In genomic region chr14:37247777-37248461, GRCh38 we compare ENCODE assay signal across 1 cellular context.
TF ChIP-seq lines count a peak whose summit lies in the region.

No MANE protein-coding gene starts in this region.

TF ChIP-seq in HepG2, 621 proteins besides CTCF, POLR2A, EP300 and RAD21 (continued from another document and continues in another):
- no peak for TF ChIP-seq TRAFD1 (CRISPR knock-in tag; IDR thresholded peaks at IDR 0.05; ENCODE audit: borderline replicate concordance)
- TF ChIP-seq ZNF512 (CRISPR knock-in tag; IDR thresholded peaks at IDR 0.05): peak; percentile 62; the same call in 1 of the 2 replicates
- TF ChIP-seq FLYWCH1 (CRISPR knock-in tag; IDR thresholded peaks at IDR 0.05): no peak
- no peak for TF ChIP-seq AGO1 (IDR thresholded peaks at IDR 0.05; ENCODE audit: low read depth, low read length, poor library complexity, severe bottlenecking)
- TF ChIP-seq KLF9 (CRISPR knock-in tag; IDR thresholded peaks at IDR 0.05; ENCODE audit: low read depth): no peak
- no peak for TF ChIP-seq ZNF10 (CRISPR knock-in tag; IDR thresholded peaks at IDR 0.05; ENCODE audit: borderline replicate concordance, low read depth)
- no peak for TF ChIP-seq GRHL1 (CRISPR knock-in tag; conservative IDR thresholded peaks at IDR 0.05)
- 0 out of 2 replicates have a peak, but pooled peaks have one; percentile 50 for TF ChIP-seq ATM (IDR thresholded peaks at IDR 0.05; ENCODE audit: borderline replicate concordance)
- peak; percentile 54; the same call in 1 of the 2 replicates for TF ChIP-seq FOXK2 (IDR thresholded peaks at IDR 0.05)
- no peak for TF ChIP-seq ZNF839 (CRISPR knock-in tag; IDR thresholded peaks at IDR 0.05; ENCODE audit: borderline replicate concordance)
- no peak for TF ChIP-seq ZNF780A (CRISPR knock-in tag; IDR thresholded peaks at IDR 0.05)
- no peak for TF ChIP-seq ZBTB44 (CRISPR knock-in tag; IDR thresholded peaks at IDR 0.05)
- TF ChIP-seq MIER3 (CRISPR knock-in tag; IDR thresholded peaks at IDR 0.05; ENCODE audit: borderline replicate concordance): no peak
- TF ChIP-seq ZNF260 (CRISPR knock-in tag; IDR thresholded peaks at IDR 0.05; ENCODE audit: borderline replicate concordance, low read depth): no peak
- no peak for TF ChIP-seq ZNF136 (CRISPR knock-in tag; IDR thresholded peaks at IDR 0.05; ENCODE audit: low read depth)
- no peak for TF ChIP-seq ZNF264 (CRISPR knock-in tag; IDR thresholded peaks at IDR 0.05)
- TF ChIP-seq ZNF562 (CRISPR knock-in tag; IDR thresholded peaks at IDR 0.05; ENCODE audit: borderline replicate concordance): no peak
- TF ChIP-seq ZNF776 (CRISPR knock-in tag; IDR thresholded peaks at IDR 0.05): no peak
- no peak for TF ChIP-seq KDM5A (IDR thresholded peaks at IDR 0.05; ENCODE audit: borderline replicate concordance, low read length)
- no peak for TF ChIP-seq ZNF12 (CRISPR knock-in tag; IDR thresholded peaks at IDR 0.05)
- no peak for TF ChIP-seq ZNF678 (CRISPR knock-in tag; IDR thresholded peaks at IDR 0.05)
- no peak for TF ChIP-seq KLF16 (CRISPR knock-in tag; IDR thresholded peaks at IDR 0.05)
- TF ChIP-seq ZNF282 (IDR thresholded peaks at IDR 0.05; ENCODE audit: partially characterized antibody): peak; percentile 85
- TF ChIP-seq ATF1 (CRISPR knock-in tag; IDR thresholded peaks at IDR 0.05): peak; percentile 39; the same call in 1 of the 2 replicates
- TF ChIP-seq RBFOX2 (IDR thresholded peaks at IDR 0.05; ENCODE audit: low read depth, low read length): no peak
- TF ChIP-seq HES4 (CRISPR knock-in tag; IDR thresholded peaks at IDR 0.05; ENCODE audit: borderline replicate concordance): no peak
- no peak for TF ChIP-seq SCMH1 (CRISPR knock-in tag; IDR thresholded peaks at IDR 0.05; ENCODE audit: borderline replicate concordance)
- TF ChIP-seq ZNF660 (CRISPR knock-in tag; IDR thresholded peaks at IDR 0.05; ENCODE audit: borderline replicate concordance, low read depth): no peak
- TF ChIP-seq NFIC (IDR thresholded peaks at IDR 0.05; ENCODE audit: low read length): no peak
- peak; percentile 74; the same call in 1 of the 2 replicates for TF ChIP-seq PLRG1 (conservative IDR thresholded peaks at IDR 0.05)
- no peak for TF ChIP-seq HBP1 (CRISPR knock-in tag; IDR thresholded peaks at IDR 0.05; ENCODE audit: low read depth)
- no peak for TF ChIP-seq ZNF160 (CRISPR knock-in tag; IDR thresholded peaks at IDR 0.05)
- no peak for TF ChIP-seq TFAP4 (IDR thresholded peaks at IDR 0.05; ENCODE audit: borderline replicate concordance, low read depth)
- no peak for TF ChIP-seq ZFYVE20 (CRISPR knock-in tag; IDR thresholded peaks at IDR 0.05; ENCODE audit: borderline replicate concordance, low read depth)
- 0 out of 2 replicates have a peak, but pooled peaks have one; percentile 11 for TF ChIP-seq ATF7 (IDR thresholded peaks at IDR 0.05)
- no peak for TF ChIP-seq ATF7 (CRISPR knock-in tag; IDR thresholded peaks at IDR 0.05)
- no peak for TF ChIP-seq ZNF232 (CRISPR knock-in tag; IDR thresholded peaks at IDR 0.05; ENCODE audit: borderline replicate concordance)
- TF ChIP-seq ZNF550 (CRISPR knock-in tag; IDR thresholded peaks at IDR 0.05; ENCODE audit: borderline replicate concordance): no peak
- TF ChIP-seq TEAD3 (CRISPR knock-in tag; optimal IDR thresholded peaks at IDR 0.05; ENCODE audit: borderline replicate concordance): peak; percentile 16
- TF ChIP-seq FOXJ3 (CRISPR knock-in tag; IDR thresholded peaks at IDR 0.05; ENCODE audit: borderline replicate concordance): no peak
- TF ChIP-seq ZNF431 (CRISPR knock-in tag; IDR thresholded peaks at IDR 0.05; ENCODE audit: borderline replicate concordance, low read depth): no peak
- no peak for TF ChIP-seq ZFP62 (CRISPR knock-in tag; IDR thresholded peaks at IDR 0.05)
- TF ChIP-seq ZNF646 (CRISPR knock-in tag; IDR thresholded peaks at IDR 0.05): peak; percentile 63; the same call in 1 of the 2 replicates
- no peak for TF ChIP-seq ZZZ3 (CRISPR knock-in tag; IDR thresholded peaks at IDR 0.05; ENCODE audit: borderline replicate concordance)
